Comparison of ENCODE assay signal across 2 cellular contexts in the genomic region with DNA sequence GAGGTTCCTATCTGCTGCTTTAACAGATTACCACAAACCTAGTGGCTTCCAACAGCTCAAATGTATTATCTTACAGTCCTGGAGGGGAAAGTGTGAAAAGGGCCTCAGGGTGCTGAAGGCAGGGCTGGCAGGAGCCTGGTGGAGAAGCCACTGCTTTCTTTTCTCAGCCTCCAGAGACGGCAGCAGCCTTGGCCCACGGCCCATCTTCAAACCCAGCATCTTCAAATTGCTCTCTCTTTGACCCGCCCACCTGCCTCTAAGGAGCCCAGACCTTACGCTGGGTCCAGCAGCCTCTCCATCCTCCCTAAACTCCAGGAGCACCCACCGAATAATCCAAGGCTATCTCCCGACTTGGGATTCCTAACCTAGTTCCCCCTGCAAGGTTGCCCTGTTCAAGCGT.
TF ChIP-seq lines count a peak whose summit lies in the region.

No MANE protein-coding gene starts in this region.

TF ChIP-seq in IMR-90, 13 proteins besides CTCF, POLR2A, EP300 and RAD21:
- no peak for TF ChIP-seq MAZ (IDR thresholded peaks at IDR 0.05; ENCODE audit: borderline replicate concordance, low read depth, low read length)
- TF ChIP-seq NFE2L2 (IDR thresholded peaks at IDR 0.05; ENCODE audit: low read depth, low read length), result no peak

TF ChIP-seq in HEK293T, 16 proteins besides CTCF, POLR2A, EP300 and RAD21:
- TF ChIP-seq SP1 (IDR thresholded peaks at IDR 0.05), result no peak
- no peak for TF ChIP-seq FOXA1 (IDR thresholded peaks at IDR 0.05)
- no peak for TF ChIP-seq ELF4 (IDR thresholded peaks at IDR 0.05)
- TF ChIP-seq BHLHE40 (IDR thresholded peaks at IDR 0.05; ENCODE audit: borderline replicate concordance), result no peak
- TF ChIP-seq ARNT (IDR thresholded peaks at IDR 0.05), result no peak
- TF ChIP-seq SUZ12 (IDR thresholded peaks at IDR 0.05), result no peak
- no peak for TF ChIP-seq HDGF (IDR thresholded peaks at IDR 0.05; ENCODE audit: borderline replicate concordance)
- no peak for TF ChIP-seq LEF1 (IDR thresholded peaks at IDR 0.05; ENCODE audit: borderline replicate concordance)
- TF ChIP-seq NFRKB (IDR thresholded peaks at IDR 0.05), result no peak
- no peak for TF ChIP-seq FOXM1 (IDR thresholded peaks at IDR 0.05; ENCODE audit: borderline replicate concordance)
- TF ChIP-seq ZNF384 (IDR thresholded peaks at IDR 0.05), result no peak
- no peak for TF ChIP-seq L3MBTL2 (conservative IDR thresholded peaks at IDR 0.05)
- TF ChIP-seq, protein P1, sequence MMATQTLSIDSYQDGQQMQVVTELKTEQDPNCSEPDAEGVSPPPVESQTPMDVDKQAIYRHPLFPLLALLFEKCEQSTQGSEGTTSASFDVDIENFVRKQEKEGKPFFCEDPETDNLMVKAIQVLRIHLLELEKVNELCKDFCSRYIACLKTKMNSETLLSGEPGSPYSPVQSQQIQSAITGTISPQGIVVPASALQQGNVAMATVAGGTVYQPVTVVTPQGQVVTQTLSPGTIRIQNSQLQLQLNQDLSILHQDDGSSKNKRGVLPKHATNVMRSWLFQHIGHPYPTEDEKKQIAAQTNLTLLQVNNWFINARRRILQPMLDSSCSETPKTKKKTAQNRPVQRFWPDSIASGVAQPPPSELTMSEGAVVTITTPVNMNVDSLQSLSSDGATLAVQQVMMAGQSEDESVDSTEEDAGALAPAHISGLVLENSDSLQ (IDR thresholded peaks at IDR 0.05), result no peak
